ENCODE assay signal across 3 cellular contexts in the genomic region with DNA sequence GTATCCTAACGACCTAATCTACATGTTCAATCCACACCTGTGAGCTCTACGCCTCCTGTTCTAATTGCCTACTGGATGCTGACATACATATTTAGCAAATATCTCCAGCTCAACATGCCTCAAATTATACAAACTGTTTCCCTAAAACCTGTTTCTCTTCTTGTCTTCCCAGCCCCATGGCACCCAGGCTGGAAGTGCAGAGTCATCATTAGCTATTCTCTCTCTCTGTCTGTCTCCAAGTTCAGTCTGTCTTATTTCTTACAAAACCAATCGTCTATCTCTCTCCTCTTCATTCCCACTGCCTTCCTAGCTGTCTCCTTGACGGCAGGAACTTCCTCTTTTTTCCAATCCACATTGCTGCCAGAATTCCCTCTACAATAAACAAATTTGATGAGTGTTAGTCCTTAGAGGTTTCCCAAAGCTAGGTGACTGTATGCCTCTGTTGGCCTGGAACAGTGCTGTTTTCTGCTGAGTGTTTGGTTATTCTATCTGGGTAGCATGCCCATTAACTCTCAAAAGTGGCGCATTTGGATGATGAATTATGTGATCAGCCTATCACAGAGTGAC.
TF ChIP-seq lines count a peak whose summit lies in the region.

No MANE protein-coding gene starts in this region.

TF ChIP-seq in A549, 52 proteins besides CTCF, POLR2A, EP300 and RAD21:
- TF ChIP-seq HOXB5 (CRISPR knock-in tag; IDR thresholded peaks at IDR 0.05) (no peak), MAFK (IDR thresholded peaks at IDR 0.05; ENCODE audit: partially characterized antibody) (peak; percentile 62)
TF ChIP-seq in A549: peak in this region for 1.

TF ChIP-seq in K562, 482 proteins besides CTCF, POLR2A, EP300 and RAD21:
- TF ChIP-seq, protein P1, sequence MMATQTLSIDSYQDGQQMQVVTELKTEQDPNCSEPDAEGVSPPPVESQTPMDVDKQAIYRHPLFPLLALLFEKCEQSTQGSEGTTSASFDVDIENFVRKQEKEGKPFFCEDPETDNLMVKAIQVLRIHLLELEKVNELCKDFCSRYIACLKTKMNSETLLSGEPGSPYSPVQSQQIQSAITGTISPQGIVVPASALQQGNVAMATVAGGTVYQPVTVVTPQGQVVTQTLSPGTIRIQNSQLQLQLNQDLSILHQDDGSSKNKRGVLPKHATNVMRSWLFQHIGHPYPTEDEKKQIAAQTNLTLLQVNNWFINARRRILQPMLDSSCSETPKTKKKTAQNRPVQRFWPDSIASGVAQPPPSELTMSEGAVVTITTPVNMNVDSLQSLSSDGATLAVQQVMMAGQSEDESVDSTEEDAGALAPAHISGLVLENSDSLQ (IDR thresholded peaks at IDR 0.05), result peak; percentile 23; the same call in 1 of the 2 replicates
- TF ChIP-seq TRIM24 (IDR thresholded peaks at IDR 0.05) (no peak), MAFK (IDR thresholded peaks at IDR 0.05; ENCODE audit: low read length) (peak; percentile 72; the same call in 1 of the 2 replicates), MAFG (tag; conservative IDR thresholded peaks at IDR 0.05) (peak; percentile 94), MAFF (IDR thresholded peaks at IDR 0.05; ENCODE audit: low read length) (peak; percentile 69; the same call in 1 of the 2 replicates), NFE2 (IDR thresholded peaks at IDR 0.05; ENCODE audit: low read depth) (peak; percentile 74), ZNF239 (CRISPR knock-in tag; IDR thresholded peaks at IDR 0.05) (no peak), C11orf30 (IDR thresholded peaks at IDR 0.05; ENCODE audit: low read depth) (peak; percentile 95), SMARCA4 (IDR thresholded peaks at IDR 0.05) (peak; percentile 23; the same call in 1 of the 2 replicates), ZNF316 (IDR thresholded peaks at IDR 0.05) (peak; percentile 97), ZNF384 (IDR thresholded peaks at IDR 0.05; ENCODE audit: low read depth, low read length) (no peak), SPI1 (IDR thresholded peaks at IDR 0.05; ENCODE audit: borderline replicate concordance, low read depth, low read length) (0 out of 2 replicates have a peak, but pooled peaks have one; percentile 28), BACH1 (tag; IDR thresholded peaks at IDR 0.05) (0 out of 2 replicates have a peak, but pooled peaks have one; percentile 19)

TF ChIP-seq in neural cell, 6 proteins besides CTCF, POLR2A, EP300 and RAD21:
- TF ChIP-seq EZH2 (IDR thresholded peaks at IDR 0.05; ENCODE audit: borderline replicate concordance, insufficient read depth, low read length, poor library complexity, severe bottlenecking) (no peak), POLR2AphosphoS5 (IDR thresholded peaks at IDR 0.05) (no peak)
- TF ChIP-seq, protein P2, sequence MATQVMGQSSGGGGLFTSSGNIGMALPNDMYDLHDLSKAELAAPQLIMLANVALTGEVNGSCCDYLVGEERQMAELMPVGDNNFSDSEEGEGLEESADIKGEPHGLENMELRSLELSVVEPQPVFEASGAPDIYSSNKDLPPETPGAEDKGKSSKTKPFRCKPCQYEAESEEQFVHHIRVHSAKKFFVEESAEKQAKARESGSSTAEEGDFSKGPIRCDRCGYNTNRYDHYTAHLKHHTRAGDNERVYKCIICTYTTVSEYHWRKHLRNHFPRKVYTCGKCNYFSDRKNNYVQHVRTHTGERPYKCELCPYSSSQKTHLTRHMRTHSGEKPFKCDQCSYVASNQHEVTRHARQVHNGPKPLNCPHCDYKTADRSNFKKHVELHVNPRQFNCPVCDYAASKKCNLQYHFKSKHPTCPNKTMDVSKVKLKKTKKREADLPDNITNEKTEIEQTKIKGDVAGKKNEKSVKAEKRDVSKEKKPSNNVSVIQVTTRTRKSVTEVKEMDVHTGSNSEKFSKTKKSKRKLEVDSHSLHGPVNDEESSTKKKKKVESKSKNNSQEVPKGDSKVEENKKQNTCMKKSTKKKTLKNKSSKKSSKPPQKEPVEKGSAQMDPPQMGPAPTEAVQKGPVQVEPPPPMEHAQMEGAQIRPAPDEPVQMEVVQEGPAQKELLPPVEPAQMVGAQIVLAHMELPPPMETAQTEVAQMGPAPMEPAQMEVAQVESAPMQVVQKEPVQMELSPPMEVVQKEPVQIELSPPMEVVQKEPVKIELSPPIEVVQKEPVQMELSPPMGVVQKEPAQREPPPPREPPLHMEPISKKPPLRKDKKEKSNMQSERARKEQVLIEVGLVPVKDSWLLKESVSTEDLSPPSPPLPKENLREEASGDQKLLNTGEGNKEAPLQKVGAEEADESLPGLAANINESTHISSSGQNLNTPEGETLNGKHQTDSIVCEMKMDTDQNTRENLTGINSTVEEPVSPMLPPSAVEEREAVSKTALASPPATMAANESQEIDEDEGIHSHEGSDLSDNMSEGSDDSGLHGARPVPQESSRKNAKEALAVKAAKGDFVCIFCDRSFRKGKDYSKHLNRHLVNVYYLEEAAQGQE (IDR thresholded peaks at IDR 0.05; ENCODE audit: borderline replicate concordance), result peak; percentile 56
